ENCODE assay signal across 8 cellular contexts in genomic region chr16:46974352-46974751, GRCh38. TPM values are rescaled to one million over a fixed set of nuclear protein-coding genes. Genes with fewer than 3 reads are reported as not detected.
DNase-seq lines count a peak whose midpoint lies in the region; ATAC-seq, FAIRE-seq and TF ChIP-seq lines count a peak whose summit lies in the region.

No MANE protein-coding gene starts in this region.

- H3K27ac ChIP-seq in A549 (peak overlapping the region; percentile 97 to 99), upper lobe of right lung (peak overlapping the region; percentile 96)

- H3K9me3 ChIP-seq in A549 (no peaks in the 10 kb centered on the region), upper lobe of right lung (no peaks in the 10 kb centered on the region)

- 67% methylated on average over 6 of the region's 6 CpGs for WGBS in A549 (ENCODE audit: missing lambda C conversion rate)

- peak in 1 of 2 experiments; percentile 15; a peak in 3 of 6 replicates for ATAC-seq in A549
- no peak for ATAC-seq in upper lobe of right lung
- ATAC-seq in GM19395 (IDR thresholded peaks at IDR 0.05; ENCODE audit: unreplicated experiment): no peak

- intact Hi-C loops in upper lobe of right lung (cut with DNase I): no loop called here

- H3K36me3 ChIP-seq in upper lobe of right lung: peaks cover 20% of the 10 kb centered on the region

- POLR2A ChIA-PET in A549 (lab: Yijun Ruan, JAX): interaction anchor here (1.5 to 2.4 kb wide), 3 partner anchors 12 to 63 kb away, joined by 5 to 11 read pairs (median 6); no protein-coding TSS in a partner anchor

- in situ Hi-C loops in astrocyte of the cerebellum (cut with HindIII; ENCODE audit: low sequenced_read_pairs): loop anchor here (25.0 kb wide), 2 partner anchors 1188 to 1663 kb away; partner anchors contain the start of gene ABCC12

- DNase-seq in A549 (ENCODE audit: low read depth in 1 of 2, low spot score in 1 of 2) (peak; percentile 26 to 47), NCI-H69 (lab: John Stamatoyannopoulos, UW) (peak; percentile 13), astrocyte of the cerebellum (ENCODE audit: low read depth) (no peak), lung microvascular endothelial cell (ENCODE audit: low read depth in 2 of 2) (peak; percentile 13 to 24), upper lobe of right lung (no peak), HPDE6-E6E7 (ENCODE audit: extremely low spot score) (no peak)

- TF ChIP-seq POLR2A in A549 (IDR thresholded peaks at IDR 0.05; ENCODE audit: low read length): no peak

- no peak for TF ChIP-seq EP300 in A549 (IDR thresholded peaks at IDR 0.05)

- H3K4me1 ChIP-seq in A549 (peaks cover 41% of the 10 kb centered on the region), upper lobe of right lung (peaks cover 23% of the 10 kb centered on the region)

- H3K4me2 ChIP-seq in A549: peak overlapping the region; percentile 96

- no peak for FAIRE-seq in A549 (lab: Jason Lieb, UNC)

- CTCF ChIA-PET in A549 (lab: Yijun Ruan, JAX): interaction anchor here (0.9 to 2.8 kb wide), 5 partner anchors 15 to 1190 kb away, joined by 3 to 11 read pairs (median 5); no protein-coding TSS in a partner anchor

- TF ChIP-seq CTCF in A549 (IDR thresholded peaks at IDR 0.05) (no peak; the same call in 2 of the 3 replicates), GM12874 (IDR thresholded peaks at IDR 0.05; ENCODE audit: insufficient read depth, low read depth, low read length) (peak; percentile 13; the same call in 1 of the 2 replicates), astrocyte of the cerebellum (IDR thresholded peaks at IDR 0.05; ENCODE audit: low read depth, low read length, missing control alignments) (no peak), upper lobe of right lung (IDR thresholded peaks at IDR 0.05) (no peak)

- H3K4me3 ChIP-seq in A549 (peak overlapping the region; percentile 94), astrocyte of the cerebellum (ENCODE audit: low read depth, low read length) (peak overlapping the region; percentile 84), upper lobe of right lung (peak overlapping the region; percentile 76)

- no peak for TF ChIP-seq RAD21 in A549 (conservative IDR thresholded peaks at IDR 0.05 in 1 of 2, IDR thresholded peaks at IDR 0.05 in 1 of 2)

- H3K27me3 ChIP-seq in upper lobe of right lung: no peaks in the 10 kb centered on the region

TF ChIP-seq in A549, 52 proteins besides CTCF, POLR2A, EP300 and RAD21:
- no peak for TF ChIP-seq NPAS2 (CRISPR knock-in tag; IDR thresholded peaks at IDR 0.05; ENCODE audit: borderline replicate concordance)
- peak; percentile 45; the same call in 1 of the 2 replicates for TF ChIP-seq MYC (IDR thresholded peaks at IDR 0.05; ENCODE audit: borderline replicate concordance, low read length)
TF ChIP-seq in A549: peak in this region for 1.

RNA-seq across cellular contexts. Expression of gene DNAJA2, which starts 0.9 kb away (rescaled TPM):
- polyA plus RNA-seq in A549 (2011; rRNA removed) (28.8 and 33.7 TPM in 2 replicates), A549 (2017; fragmentation: RNase III; extraction: RNeasy Plus Mini Kit Qiagen cat#74134 plus additional on column Dnase treatment) (81.4 to 82.3 TPM (median 81.6 TPM) in 3 replicates)
- 8.5 and 9.8 TPM in 2 replicates for polyA plus RNA-seq in A549 (2012; cell fraction: cytosol; rRNA removed)
- polyA plus RNA-seq in A549 (2012; cell fraction: nucleus; rRNA removed): 4.3 and 8.2 TPM in 2 replicates
- polyA minus RNA-seq in A549 (2011; rRNA and poly(A)+ RNA removed): 25.9 and 27.6 TPM in 2 replicates
- total RNA-seq in lung microvascular endothelial cell (49.7 and 58.9 TPM in 2 replicates), upper lobe of right lung (43.4 TPM)

Comparison
In these comparisons a context has a peak if more than half of its experiments do, and no peak if none do; other contexts are left out.
1. DNase-seq: peak in A549 (2 of 2), NCI-H69 (single experiment) and lung microvascular endothelial cell (2 of 2); none in astrocyte of the cerebellum (single experiment), upper lobe of right lung (single experiment) and HPDE6-E6E7 (single experiment).
2. Peak in every context shown above with its lines, with median percentiles within 50 percentile points of each other: H3K4me3 ChIP-seq.